ENCODE assay signal across 1 cellular context in the genomic region with DNA sequence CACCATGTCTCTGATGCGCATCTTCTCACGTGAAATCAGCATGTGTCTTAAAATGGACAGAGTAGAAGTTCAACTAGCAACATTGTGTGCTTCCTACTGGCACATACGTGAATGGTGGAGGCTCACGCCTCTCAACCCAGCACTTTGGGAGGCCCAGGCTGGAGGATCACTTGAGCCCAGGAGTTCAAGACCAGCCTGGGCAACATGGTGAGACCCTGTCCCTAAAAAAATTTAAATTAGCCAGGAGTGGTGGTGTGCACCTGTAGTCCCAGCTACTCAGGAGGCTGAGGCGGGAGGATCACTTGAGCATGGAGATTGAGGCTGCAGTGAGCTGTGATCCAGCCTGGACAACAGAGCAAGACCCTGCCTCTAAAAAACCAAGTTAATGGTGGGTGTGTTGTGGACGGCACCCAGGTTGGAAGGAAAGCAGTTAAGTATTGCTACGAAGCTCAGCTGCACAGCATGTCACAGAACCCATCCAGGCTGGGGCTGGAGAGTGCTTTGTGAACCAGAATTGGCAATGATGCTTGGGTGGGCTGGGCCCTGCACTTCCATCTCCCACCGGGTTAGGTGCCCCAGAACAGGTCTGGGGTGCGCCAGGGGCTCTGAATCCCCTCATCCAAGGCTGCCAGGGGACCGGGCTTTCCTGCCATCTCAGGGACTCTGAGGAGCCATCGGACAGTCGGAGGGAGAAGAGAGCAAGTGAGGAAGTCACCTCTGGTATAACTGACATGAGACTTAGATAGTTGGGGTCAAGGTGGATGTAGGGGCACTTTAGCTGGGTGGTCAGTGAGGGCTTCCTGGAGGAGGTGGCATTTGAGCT.
TF ChIP-seq lines count a peak whose summit lies in the region.

No MANE protein-coding gene starts in this region.

TF ChIP-seq in HepG2, 621 proteins besides CTCF, POLR2A, EP300 and RAD21 (continued from another document and continues in another):
- TF ChIP-seq, protein P1, sequence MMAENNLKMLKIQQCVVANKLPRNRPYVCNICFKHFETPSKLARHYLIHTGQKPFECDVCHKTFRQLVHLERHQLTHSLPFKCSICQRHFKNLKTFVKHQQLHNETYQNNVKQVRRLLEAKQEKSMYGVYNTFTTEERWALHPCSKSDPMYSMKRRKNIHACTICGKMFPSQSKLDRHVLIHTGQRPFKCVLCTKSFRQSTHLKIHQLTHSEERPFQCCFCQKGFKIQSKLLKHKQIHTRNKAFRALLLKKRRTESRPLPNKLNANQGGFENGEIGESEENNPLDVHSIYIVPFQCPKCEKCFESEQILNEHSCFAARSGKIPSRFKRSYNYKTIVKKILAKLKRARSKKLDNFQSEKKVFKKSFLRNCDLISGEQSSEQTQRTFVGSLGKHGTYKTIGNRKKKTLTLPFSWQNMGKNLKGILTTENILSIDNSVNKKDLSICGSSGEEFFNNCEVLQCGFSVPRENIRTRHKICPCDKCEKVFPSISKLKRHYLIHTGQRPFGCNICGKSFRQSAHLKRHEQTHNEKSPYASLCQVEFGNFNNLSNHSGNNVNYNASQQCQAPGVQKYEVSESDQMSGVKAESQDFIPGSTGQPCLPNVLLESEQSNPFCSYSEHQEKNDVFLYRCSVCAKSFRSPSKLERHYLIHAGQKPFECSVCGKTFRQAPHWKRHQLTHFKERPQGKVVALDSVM (CRISPR knock-in tag; IDR thresholded peaks at IDR 0.05), result peak; percentile 94
- no peak for TF ChIP-seq TOE1 (CRISPR knock-in tag; IDR thresholded peaks at IDR 0.05)
- TF ChIP-seq, protein P2, sequence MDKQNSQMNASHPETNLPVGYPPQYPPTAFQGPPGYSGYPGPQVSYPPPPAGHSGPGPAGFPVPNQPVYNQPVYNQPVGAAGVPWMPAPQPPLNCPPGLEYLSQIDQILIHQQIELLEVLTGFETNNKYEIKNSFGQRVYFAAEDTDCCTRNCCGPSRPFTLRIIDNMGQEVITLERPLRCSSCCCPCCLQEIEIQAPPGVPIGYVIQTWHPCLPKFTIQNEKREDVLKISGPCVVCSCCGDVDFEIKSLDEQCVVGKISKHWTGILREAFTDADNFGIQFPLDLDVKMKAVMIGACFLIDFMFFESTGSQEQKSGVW (CRISPR knock-in tag; IDR thresholded peaks at IDR 0.05; ENCODE audit: borderline replicate concordance), result no peak
- no peak for TF ChIP-seq NBN (conservative IDR thresholded peaks at IDR 0.05)
- TF ChIP-seq, protein P3, sequence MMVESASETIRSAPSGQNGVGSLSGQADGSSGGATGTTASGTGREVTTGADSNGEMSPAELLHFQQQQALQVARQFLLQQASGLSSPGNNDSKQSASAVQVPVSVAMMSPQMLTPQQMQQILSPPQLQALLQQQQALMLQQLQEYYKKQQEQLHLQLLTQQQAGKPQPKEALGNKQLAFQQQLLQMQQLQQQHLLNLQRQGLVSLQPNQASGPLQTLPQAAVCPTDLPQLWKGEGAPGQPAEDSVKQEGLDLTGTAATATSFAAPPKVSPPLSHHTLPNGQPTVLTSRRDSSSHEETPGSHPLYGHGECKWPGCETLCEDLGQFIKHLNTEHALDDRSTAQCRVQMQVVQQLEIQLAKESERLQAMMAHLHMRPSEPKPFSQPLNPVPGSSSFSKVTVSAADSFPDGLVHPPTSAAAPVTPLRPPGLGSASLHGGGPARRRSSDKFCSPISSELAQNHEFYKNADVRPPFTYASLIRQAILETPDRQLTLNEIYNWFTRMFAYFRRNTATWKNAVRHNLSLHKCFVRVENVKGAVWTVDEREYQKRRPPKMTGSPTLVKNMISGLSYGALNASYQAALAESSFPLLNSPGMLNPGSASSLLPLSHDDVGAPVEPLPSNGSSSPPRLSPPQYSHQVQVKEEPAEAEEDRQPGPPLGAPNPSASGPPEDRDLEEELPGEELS (CRISPR knock-in tag; IDR thresholded peaks at IDR 0.05), result no peak
- TF ChIP-seq MBNL3 (CRISPR knock-in tag; conservative IDR thresholded peaks at IDR 0.05), result no peak
- TF ChIP-seq SMAD3 (CRISPR knock-in tag; IDR thresholded peaks at IDR 0.05), result no peak
- TF ChIP-seq ZNF331 (CRISPR knock-in tag; IDR thresholded peaks at IDR 0.05), result no peak
- TF ChIP-seq HES4 (CRISPR knock-in tag; IDR thresholded peaks at IDR 0.05; ENCODE audit: borderline replicate concordance), result no peak
- TF ChIP-seq FIP1L1 (IDR thresholded peaks at IDR 0.05; ENCODE audit: borderline replicate concordance, insufficient read depth, low read depth, low read length), result no peak
- TF ChIP-seq ELF3 (CRISPR knock-in tag; IDR thresholded peaks at IDR 0.05), result no peak
- TF ChIP-seq ZNF337 (CRISPR knock-in tag; IDR thresholded peaks at IDR 0.05; ENCODE audit: borderline replicate concordance, low read depth), result no peak
- TF ChIP-seq, protein P4, sequence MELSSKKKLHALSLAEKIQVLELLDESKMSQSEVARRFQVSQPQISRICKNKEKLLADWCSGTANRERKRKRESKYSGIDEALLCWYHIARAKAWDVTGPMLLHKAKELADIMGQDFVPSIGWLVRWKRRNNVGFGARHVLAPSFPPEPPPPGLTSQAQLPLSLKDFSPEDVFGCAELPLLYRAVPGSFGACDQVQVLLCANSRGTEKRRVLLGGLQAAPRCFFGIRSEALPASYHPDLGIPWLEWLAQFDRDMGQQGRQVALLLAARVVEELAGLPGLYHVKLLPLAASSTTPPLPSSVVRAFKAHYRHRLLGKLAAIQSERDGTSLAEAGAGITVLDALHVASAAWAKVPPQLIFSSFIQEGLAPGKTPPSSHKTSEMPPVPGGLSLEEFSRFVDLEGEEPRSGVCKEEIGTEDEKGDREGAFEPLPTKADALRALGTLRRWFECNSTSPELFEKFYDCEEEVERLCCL (CRISPR knock-in tag; IDR thresholded peaks at IDR 0.05; ENCODE audit: borderline replicate concordance), result no peak
- peak; percentile 99 for TF ChIP-seq ZFP36 (IDR thresholded peaks at IDR 0.05; ENCODE audit: borderline replicate concordance, low read depth, low read length, partially characterized antibody)
- TF ChIP-seq SNRNP70 (IDR thresholded peaks at IDR 0.05; ENCODE audit: low read depth, low read length), result no peak
- TF ChIP-seq, protein P5, sequence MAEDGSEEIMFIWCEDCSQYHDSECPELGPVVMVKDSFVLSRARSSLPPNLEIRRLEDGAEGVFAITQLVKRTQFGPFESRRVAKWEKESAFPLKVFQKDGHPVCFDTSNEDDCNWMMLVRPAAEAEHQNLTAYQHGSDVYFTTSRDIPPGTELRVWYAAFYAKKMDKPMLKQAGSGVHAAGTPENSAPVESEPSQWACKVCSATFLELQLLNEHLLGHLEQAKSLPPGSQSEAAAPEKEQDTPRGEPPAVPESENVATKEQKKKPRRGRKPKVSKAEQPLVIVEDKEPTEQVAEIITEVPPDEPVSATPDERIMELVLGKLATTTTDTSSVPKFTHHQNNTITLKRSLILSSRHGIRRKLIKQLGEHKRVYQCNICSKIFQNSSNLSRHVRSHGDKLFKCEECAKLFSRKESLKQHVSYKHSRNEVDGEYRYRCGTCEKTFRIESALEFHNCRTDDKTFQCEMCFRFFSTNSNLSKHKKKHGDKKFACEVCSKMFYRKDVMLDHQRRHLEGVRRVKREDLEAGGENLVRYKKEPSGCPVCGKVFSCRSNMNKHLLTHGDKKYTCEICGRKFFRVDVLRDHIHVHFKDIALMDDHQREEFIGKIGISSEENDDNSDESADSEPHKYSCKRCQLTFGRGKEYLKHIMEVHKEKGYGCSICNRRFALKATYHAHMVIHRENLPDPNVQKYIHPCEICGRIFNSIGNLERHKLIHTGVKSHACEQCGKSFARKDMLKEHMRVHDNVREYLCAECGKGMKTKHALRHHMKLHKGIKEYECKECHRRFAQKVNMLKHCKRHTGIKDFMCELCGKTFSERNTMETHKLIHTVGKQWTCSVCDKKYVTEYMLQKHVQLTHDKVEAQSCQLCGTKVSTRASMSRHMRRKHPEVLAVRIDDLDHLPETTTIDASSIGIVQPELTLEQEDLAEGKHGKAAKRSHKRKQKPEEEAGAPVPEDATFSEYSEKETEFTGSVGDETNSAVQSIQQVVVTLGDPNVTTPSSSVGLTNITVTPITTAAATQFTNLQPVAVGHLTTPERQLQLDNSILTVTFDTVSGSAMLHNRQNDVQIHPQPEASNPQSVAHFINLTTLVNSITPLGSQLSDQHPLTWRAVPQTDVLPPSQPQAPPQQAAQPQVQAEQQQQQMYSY (CRISPR knock-in tag; IDR thresholded peaks at IDR 0.05), result no peak
- TF ChIP-seq ZNF546 (CRISPR knock-in tag; conservative IDR thresholded peaks at IDR 0.05), result no peak
- no peak for TF ChIP-seq PTBP1 (IDR thresholded peaks at IDR 0.05; ENCODE audit: low read depth, low read length, poor library complexity, severe bottlenecking)
- TF ChIP-seq BRD4 (CRISPR knock-in tag; IDR thresholded peaks at IDR 0.05), result peak; percentile 72; the same call in 1 of the 2 replicates
- TF ChIP-seq, protein P6, sequence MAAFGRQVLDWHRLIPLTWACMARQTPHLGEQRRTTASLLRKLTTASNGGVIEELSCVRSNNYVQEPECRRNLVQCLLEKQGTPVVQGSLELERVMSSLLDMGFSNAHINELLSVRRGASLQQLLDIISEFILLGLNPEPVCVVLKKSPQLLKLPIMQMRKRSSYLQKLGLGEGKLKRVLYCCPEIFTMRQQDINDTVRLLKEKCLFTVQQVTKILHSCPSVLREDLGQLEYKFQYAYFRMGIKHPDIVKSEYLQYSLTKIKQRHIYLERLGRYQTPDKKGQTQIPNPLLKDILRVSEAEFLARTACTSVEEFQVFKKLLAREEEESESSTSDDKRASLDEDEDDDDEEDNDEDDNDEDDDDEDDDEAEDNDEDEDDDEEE (CRISPR knock-in tag; IDR thresholded peaks at IDR 0.05), result no peak
- no peak for TF ChIP-seq PAF1 (CRISPR knock-in tag; IDR thresholded peaks at IDR 0.05)
- TF ChIP-seq, protein P7, sequence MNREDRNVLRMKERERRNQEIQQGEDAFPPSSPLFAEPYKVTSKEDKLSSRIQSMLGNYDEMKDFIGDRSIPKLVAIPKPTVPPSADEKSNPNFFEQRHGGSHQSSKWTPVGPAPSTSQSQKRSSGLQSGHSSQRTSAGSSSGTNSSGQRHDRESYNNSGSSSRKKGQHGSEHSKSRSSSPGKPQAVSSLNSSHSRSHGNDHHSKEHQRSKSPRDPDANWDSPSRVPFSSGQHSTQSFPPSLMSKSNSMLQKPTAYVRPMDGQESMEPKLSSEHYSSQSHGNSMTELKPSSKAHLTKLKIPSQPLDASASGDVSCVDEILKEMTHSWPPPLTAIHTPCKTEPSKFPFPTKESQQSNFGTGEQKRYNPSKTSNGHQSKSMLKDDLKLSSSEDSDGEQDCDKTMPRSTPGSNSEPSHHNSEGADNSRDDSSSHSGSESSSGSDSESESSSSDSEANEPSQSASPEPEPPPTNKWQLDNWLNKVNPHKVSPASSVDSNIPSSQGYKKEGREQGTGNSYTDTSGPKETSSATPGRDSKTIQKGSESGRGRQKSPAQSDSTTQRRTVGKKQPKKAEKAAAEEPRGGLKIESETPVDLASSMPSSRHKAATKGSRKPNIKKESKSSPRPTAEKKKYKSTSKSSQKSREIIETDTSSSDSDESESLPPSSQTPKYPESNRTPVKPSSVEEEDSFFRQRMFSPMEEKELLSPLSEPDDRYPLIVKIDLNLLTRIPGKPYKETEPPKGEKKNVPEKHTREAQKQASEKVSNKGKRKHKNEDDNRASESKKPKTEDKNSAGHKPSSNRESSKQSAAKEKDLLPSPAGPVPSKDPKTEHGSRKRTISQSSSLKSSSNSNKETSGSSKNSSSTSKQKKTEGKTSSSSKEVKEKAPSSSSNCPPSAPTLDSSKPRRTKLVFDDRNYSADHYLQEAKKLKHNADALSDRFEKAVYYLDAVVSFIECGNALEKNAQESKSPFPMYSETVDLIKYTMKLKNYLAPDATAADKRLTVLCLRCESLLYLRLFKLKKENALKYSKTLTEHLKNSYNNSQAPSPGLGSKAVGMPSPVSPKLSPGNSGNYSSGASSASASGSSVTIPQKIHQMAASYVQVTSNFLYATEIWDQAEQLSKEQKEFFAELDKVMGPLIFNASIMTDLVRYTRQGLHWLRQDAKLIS (CRISPR knock-in tag; IDR thresholded peaks at IDR 0.05), result no peak
- no peak for TF ChIP-seq FOXA3 (CRISPR knock-in tag; IDR thresholded peaks at IDR 0.05)
- no peak for TF ChIP-seq NFKBIZ (CRISPR knock-in tag; IDR thresholded peaks at IDR 0.05)
- no peak for TF ChIP-seq IKZF4 (CRISPR knock-in tag; IDR thresholded peaks at IDR 0.05; ENCODE audit: borderline replicate concordance, low read depth, not compliant biosample characterization)
- no peak for TF ChIP-seq RFX1 (IDR thresholded peaks at IDR 0.05)
- TF ChIP-seq HOXD1 (CRISPR knock-in tag; IDR thresholded peaks at IDR 0.05), result 0 out of 2 replicates have a peak, but pooled peaks have one; percentile 36
- no peak for TF ChIP-seq ZNF749 (CRISPR knock-in tag; IDR thresholded peaks at IDR 0.05; ENCODE audit: borderline replicate concordance)
- no peak for TF ChIP-seq ZFAT (CRISPR knock-in tag; conservative IDR thresholded peaks at IDR 0.05)
- 0 out of 2 replicates have a peak, but pooled peaks have one; percentile 25 for TF ChIP-seq WIZ (CRISPR knock-in tag; IDR thresholded peaks at IDR 0.05)
- no peak for TF ChIP-seq ZBTB7A (CRISPR knock-in tag; IDR thresholded peaks at IDR 0.05)
- TF ChIP-seq ZNF850 (CRISPR knock-in tag; conservative IDR thresholded peaks at IDR 0.05), result no peak
- TF ChIP-seq THYN1 (CRISPR knock-in tag; IDR thresholded peaks at IDR 0.05; ENCODE audit: borderline replicate concordance, low read depth), result no peak
- TF ChIP-seq, protein P8, sequence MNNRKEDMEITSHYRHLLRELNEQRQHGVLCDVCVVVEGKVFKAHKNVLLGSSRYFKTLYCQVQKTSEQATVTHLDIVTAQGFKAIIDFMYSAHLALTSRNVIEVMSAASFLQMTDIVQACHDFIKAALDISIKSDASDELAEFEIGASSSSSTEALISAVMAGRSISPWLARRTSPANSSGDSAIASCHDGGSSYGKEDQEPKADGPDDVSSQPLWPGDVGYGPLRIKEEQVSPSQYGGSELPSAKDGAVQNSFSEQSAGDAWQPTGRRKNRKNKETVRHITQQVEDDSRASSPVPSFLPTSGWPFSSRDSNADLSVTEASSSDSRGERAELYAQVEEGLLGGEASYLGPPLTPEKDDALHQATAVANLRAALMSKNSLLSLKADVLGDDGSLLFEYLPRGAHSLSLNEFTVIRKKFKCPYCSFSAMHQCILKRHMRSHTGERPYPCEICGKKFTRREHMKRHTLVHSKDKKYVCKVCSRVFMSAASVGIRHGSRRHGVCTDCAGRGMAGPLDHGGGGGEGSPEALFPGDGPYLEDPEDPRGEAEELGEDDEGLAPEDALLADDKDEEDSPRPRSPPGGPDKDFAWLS (CRISPR knock-in tag; IDR thresholded peaks at IDR 0.05; ENCODE audit: borderline replicate concordance), result no peak
- TF ChIP-seq ZNF136 (CRISPR knock-in tag; IDR thresholded peaks at IDR 0.05; ENCODE audit: low read depth), result no peak
- TF ChIP-seq RBAK (CRISPR knock-in tag; IDR thresholded peaks at IDR 0.05), result 0 out of 2 replicates have a peak, but pooled peaks have one; percentile 27
- TF ChIP-seq ZNF644 (CRISPR knock-in tag; IDR thresholded peaks at IDR 0.05; ENCODE audit: low read depth), result no peak
- TF ChIP-seq, protein P9, sequence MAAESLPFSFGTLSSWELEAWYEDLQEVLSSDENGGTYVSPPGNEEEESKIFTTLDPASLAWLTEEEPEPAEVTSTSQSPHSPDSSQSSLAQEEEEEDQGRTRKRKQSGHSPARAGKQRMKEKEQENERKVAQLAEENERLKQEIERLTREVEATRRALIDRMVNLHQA (CRISPR knock-in tag; IDR thresholded peaks at IDR 0.05), result no peak
- no peak for TF ChIP-seq MAFK (conservative IDR thresholded peaks at IDR 0.05 in 1 of 2, IDR thresholded peaks at IDR 0.05 in 1 of 2; ENCODE audit: low read length in 2 of 2)
- TF ChIP-seq MIXL1 (CRISPR knock-in tag; IDR thresholded peaks at IDR 0.05), result no peak
- no peak for TF ChIP-seq CHCHD3 (CRISPR knock-in tag; IDR thresholded peaks at IDR 0.05)
- TF ChIP-seq, protein P10, sequence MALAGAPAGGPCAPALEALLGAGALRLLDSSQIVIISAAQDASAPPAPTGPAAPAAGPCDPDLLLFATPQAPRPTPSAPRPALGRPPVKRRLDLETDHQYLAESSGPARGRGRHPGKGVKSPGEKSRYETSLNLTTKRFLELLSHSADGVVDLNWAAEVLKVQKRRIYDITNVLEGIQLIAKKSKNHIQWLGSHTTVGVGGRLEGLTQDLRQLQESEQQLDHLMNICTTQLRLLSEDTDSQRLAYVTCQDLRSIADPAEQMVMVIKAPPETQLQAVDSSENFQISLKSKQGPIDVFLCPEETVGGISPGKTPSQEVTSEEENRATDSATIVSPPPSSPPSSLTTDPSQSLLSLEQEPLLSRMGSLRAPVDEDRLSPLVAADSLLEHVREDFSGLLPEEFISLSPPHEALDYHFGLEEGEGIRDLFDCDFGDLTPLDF (CRISPR knock-in tag; IDR thresholded peaks at IDR 0.05), result no peak
